Comparison of ENCODE assay signal across 8 cellular contexts in genomic region chr17:76501827-76502307, GRCh38.
A peak's percentile ranks its signal among the peaks of the same experiment; 100 is the strongest.
DNase-seq lines count a peak whose midpoint lies in the region; TF ChIP-seq lines count a peak whose summit lies in the region.

No MANE protein-coding gene starts in this region.

- H3K36me3 ChIP-seq in rectal smooth muscle tissue (ENCODE audit: control insufficient read depth, insufficient read depth, low read length), result no peaks in the 10 kb centered on the region

- no peak for TF ChIP-seq CTCF in VCaP (conservative IDR thresholded peaks at IDR 0.05)
- TF ChIP-seq CTCF in fibroblast of mammary gland (conservative IDR thresholded peaks at IDR 0.05; ENCODE audit: control insufficient read depth, insufficient read depth, low read depth, low read length), result no peak

- intact Hi-C loops in head of caudate nucleus (cut with DNase I), result loop anchor here (10.0 kb wide), 1 partner anchor 97 kb away; no protein-coding TSS in a partner anchor

- H3K9ac ChIP-seq in rectal smooth muscle tissue (ENCODE audit: low read length), result peak overlapping the region; percentile 5

- H3K27ac ChIP-seq in VCaP, result peak overlapping the region; percentile 63; the same call in 1 of the 2 replicates
- peak overlapping the region; percentile 37 for H3K27ac ChIP-seq in rectal smooth muscle tissue (ENCODE audit: low read depth, low read length)

- H3K27me3 ChIP-seq in rectal smooth muscle tissue (ENCODE audit: control insufficient read depth, insufficient read depth, low read length), result peaks cover 4% of the 10 kb centered on the region

- DNase-seq in fibroblast of mammary gland (ENCODE audit: low read depth) (no peak), NCI-H748 (lab: John Stamatoyannopoulos, UW; ENCODE audit: unreplicated experiment) (no peak), T-helper 9 cell (no peak), NCI-H1105 treated with DMSO at 0.1 percent for 48 hours (lab: John Stamatoyannopoulos, UW) (no peak), head of caudate nucleus (no peak)

- H3K4me3 ChIP-seq in GM08714 (ENCODE audit: low read length) (peak overlapping the region; percentile 14; the same call in 1 of the 2 replicates), fibroblast of mammary gland (ENCODE audit: control insufficient read depth, low read depth, low read length) (peak overlapping the region; percentile 52), rectal smooth muscle tissue (ENCODE audit: low read length) (peak overlapping the region; percentile 61)

- peaks cover 7% of the 10 kb centered on the region for H3K4me1 ChIP-seq in rectal smooth muscle tissue (ENCODE audit: control insufficient read depth, insufficient read depth, low read length)
